In the genomic region with DNA sequence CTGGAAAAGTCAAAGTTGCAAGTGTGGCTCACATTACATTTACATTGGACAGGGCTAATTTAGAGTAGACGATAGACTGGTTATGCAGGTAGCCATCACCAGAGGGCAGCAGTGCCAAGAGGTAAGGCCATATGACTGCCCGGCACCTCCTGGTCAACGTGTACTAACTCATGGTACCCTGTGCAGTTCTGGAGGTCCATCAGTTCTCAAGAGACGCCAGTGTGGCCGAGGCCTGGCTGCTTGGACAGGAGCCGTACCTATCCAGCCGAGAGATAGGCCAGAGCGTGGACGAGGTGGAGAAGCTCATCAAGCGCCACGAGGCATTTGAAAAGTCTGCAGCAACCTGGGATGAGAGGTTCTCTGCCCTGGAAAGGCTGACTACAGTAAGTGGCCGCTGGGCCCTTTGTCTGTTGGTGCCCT, we compare ENCODE assay signal across 9 cellular contexts.
DNase-seq lines count a peak whose midpoint lies in the region; ATAC-seq, FAIRE-seq and TF ChIP-seq lines count a peak whose summit lies in the region.
"Had no signal": no experiment of that assay in that cellular context is flagged by ENCODE, and none has a peak within 500 bp of the region (broad histone marks: within the 10 kb centered on the region; RNA-seq: fewer than 3 reads in every experiment).

No MANE protein-coding gene starts in this region.

- H3K4me3 ChIP-seq in AG10803 (ENCODE audit: low read length) (no peak overlapping the region), GM12875 (ENCODE audit: low read depth, low read length) (no peak overlapping the region), retinal pigment epithelial cell (ENCODE audit: low read length) (no peak overlapping the region)

- ATAC-seq in HG03439 (IDR thresholded peaks at IDR 0.05; ENCODE audit: unreplicated experiment): no peak

- DNase-seq in AG10803 (ENCODE audit: low read depth): no peak
- peak; percentile 14 for DNase-seq in NCI-H146 (lab: John Stamatoyannopoulos, UW)
- DNase-seq in activated T-cell treated with anti-CD3 and anti-CD28 coated beads for 48 hours (ENCODE audit: low read depth): peak; percentile 14
- peak; percentile 30 for DNase-seq in glomerular visceral epithelial cell (ENCODE audit: extremely low spot score)
- DNase-seq in retinal pigment epithelial cell (ENCODE audit: low read depth): no peak
- DNase-seq in GM12892 (ENCODE audit: insufficient read length): no peak

- no peak; the same call in 1 of the 2 replicates for TF ChIP-seq POLR2A in GM12892 (IDR thresholded peaks at IDR 0.05; ENCODE audit: low read depth, low read length)

- FAIRE-seq in GM12892 (lab: Jason Lieb, UNC): no peak
- FAIRE-seq: islet of Langerhans had no signal

- peak; percentile 63 for TF ChIP-seq CTCF in AG10803 (conservative IDR thresholded peaks at IDR 0.05; ENCODE audit: low read length)
- peak; percentile 64; the same call in 1 of the 2 replicates for TF ChIP-seq CTCF in GM12875 (IDR thresholded peaks at IDR 0.05; ENCODE audit: borderline replicate concordance, insufficient read depth, low read depth, low read length)
- TF ChIP-seq CTCF in retinal pigment epithelial cell (conservative IDR thresholded peaks at IDR 0.05; ENCODE audit: low read depth, low read length): peak; percentile 70

Comparison
In these comparisons a context has a peak if more than half of its experiments do, and no peak if none do; other contexts are left out.
1. DNase-seq: peak in NCI-H146 (single experiment), activated T-cell treated with anti-CD3 and anti-CD28 coated beads for 48 hours (single experiment) and glomerular visceral epithelial cell (single experiment); none in AG10803 (single experiment), retinal pigment epithelial cell (single experiment) and GM12892 (single experiment).
2. Peak in every context shown above with its lines, with median percentiles within 50 percentile points of each other: CTCF ChIP-seq.